9 cellular contexts compared by ENCODE assay signal in genomic region chr5:67156976-67157583, GRCh38. TPM values are rescaled to one million over a fixed set of nuclear protein-coding genes. Genes with fewer than 3 reads are reported as not detected.
A peak's percentile ranks its signal among the peaks of the same experiment; 100 is the strongest.
DNase-seq lines count a peak whose midpoint lies in the region; ATAC-seq and TF ChIP-seq lines count a peak whose summit lies in the region.
"Had no signal": no experiment of that assay in that cellular context is flagged by ENCODE, and none has a peak within 500 bp of the region (broad histone marks: within the 10 kb centered on the region; RNA-seq: fewer than 3 reads in every experiment).

No MANE protein-coding gene starts in this region.

- no peak overlapping the region for H2AFZ ChIP-seq in fibroblast of lung (ENCODE audit: low read length)

- no peaks in the 10 kb centered on the region for H3K4me1 ChIP-seq in fibroblast of lung (ENCODE audit: control insufficient read depth, extremely low read depth, insufficient read depth, low read length)

- no peak for ATAC-seq in GM21737 (IDR thresholded peaks at IDR 0.05; ENCODE audit: unreplicated experiment)

- H3K36me3 ChIP-seq in fibroblast of lung (ENCODE audit: control insufficient read depth, insufficient read depth, low read length), result no peaks in the 10 kb centered on the region

- no peaks in the 10 kb centered on the region for H3K27me3 ChIP-seq in fibroblast of lung (ENCODE audit: control insufficient read depth, insufficient read depth, low read length)

- H4K20me1 ChIP-seq in fibroblast of lung (ENCODE audit: control insufficient read depth, extremely low read depth, insufficient read depth, low read length), result no peaks in the 10 kb centered on the region

- H3K9me3 ChIP-seq in fibroblast of lung (ENCODE audit: control insufficient read depth, insufficient read depth, low read depth, low read length), result no peaks in the 10 kb centered on the region

- no peak overlapping the region for H3K4me2 ChIP-seq in fibroblast of lung (ENCODE audit: extremely low read depth, insufficient read depth, low read length)

- no peak overlapping the region for H3K4me3 ChIP-seq in fibroblast of lung (replicated peaks in 1 of 4; ENCODE audit: control extremely low read depth in 1 of 4, insufficient read depth in 1 of 4, low read depth in 3 of 4, low read length in 4 of 4)

- DNase-seq in ELF-1 (ENCODE audit: low read depth, low spot score) (peak; percentile 24), H4 (ENCODE audit: low spot score) (peak; percentile 21), NCI-H1694 treated with DMSO at 0.1 percent for 48 hours (lab: John Stamatoyannopoulos, UW) (peak; percentile 51), activated T-cell treated with anti-CD3 and anti-CD28 coated beads for 24 hours (ENCODE audit: low read depth) (peak; percentile 24), fibroblast of lung (ENCODE audit: low read depth in 2 of 2) (peak; percentile 11 to 41), retina (peak; percentile 28), NCI-H2029 treated with DMSO at 0.1 percent for 48 hours (lab: John Stamatoyannopoulos, UW) (no peak)

- no peak overlapping the region for H3K27ac ChIP-seq in fibroblast of lung (ENCODE audit: insufficient read depth, low read length)

- no peak overlapping the region for H3K9ac ChIP-seq in fibroblast of lung (ENCODE audit: insufficient read depth, low read length)

- no peaks in the 10 kb centered on the region for H3K79me2 ChIP-seq in fibroblast of lung (ENCODE audit: control insufficient read depth, insufficient read depth, low read length)

- TF ChIP-seq CTCF in fibroblast of lung (conservative IDR thresholded peaks at IDR 0.05 in 1 of 2, IDR thresholded peaks at IDR 0.05 in 1 of 2; ENCODE audit: low read depth in 1 of 2, low read length in 2 of 2), result peak; percentile 74 to 83

RNA-seq across cellular contexts. Expression of gene CD180, which starts 39.5 kb away (rescaled TPM):
- total RNA-seq in H4 (2014; rRNA removed; shearing (Covaris generic)), result not detected in 2 replicates
- total RNA-seq in fibroblast of lung, result not detected in 2 replicates
- 0.14 and 0.28 TPM in 2 replicates for polyA plus RNA-seq in fibroblast of lung
- 0.08 and 0.14 TPM in 2 replicates for polyA plus RNA-seq in fibroblast of lung (2012)
- not detected in 2 replicates for polyA minus RNA-seq in fibroblast of lung (ENCODE audit: low replicate concordance)
- total RNA-seq: activated CD8-positive, alpha-beta memory T cell treated with anti-CD3 and anti-CD28 coated beads for 36 hours had no signal
